8 cellular contexts compared by ENCODE assay signal in the genomic region with DNA sequence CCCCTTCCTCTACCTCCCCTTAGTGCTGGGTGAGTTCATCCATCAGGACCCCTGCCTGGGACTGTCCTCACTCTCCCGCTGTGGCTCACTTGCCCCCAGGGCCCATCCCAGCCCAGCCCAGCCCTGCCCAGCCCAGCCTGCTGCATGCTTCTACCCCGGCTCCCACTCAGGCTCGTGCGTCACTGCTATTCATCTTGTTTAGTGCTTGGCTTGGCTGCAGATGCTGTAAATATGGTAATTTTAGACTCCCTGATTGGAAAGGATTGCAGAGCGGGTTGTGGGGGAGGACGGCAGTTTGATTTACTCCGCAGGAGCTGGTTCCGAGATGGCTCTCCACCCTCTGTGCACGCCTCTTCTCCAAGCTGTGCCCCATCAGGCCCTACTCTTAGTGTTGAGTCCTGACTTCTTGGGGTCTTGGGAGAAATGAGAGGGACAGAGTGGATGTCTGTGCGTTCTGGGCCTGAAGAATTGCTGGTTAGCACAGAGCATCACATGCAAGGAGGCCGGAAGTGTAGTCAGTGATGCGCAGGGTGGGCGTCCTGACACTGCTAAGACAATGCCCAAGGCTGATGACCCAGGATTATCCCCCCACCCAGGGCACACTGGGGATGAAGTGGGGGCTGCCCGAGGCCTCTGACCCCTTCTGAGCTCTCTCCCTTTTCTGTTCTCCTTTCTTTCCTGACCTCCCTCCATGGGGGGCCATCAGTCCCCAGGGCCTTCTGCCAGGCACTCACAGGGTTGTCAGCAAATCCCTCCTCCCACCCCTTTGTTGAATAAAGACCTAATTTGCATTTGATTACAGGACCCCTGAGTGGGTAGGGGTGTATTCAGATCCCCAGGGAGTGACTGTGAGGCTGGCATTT.
DNase-seq lines count a peak whose midpoint lies in the region; ATAC-seq and TF ChIP-seq lines count a peak whose summit lies in the region.

No MANE protein-coding gene starts in this region.

- in situ Hi-C loops in gastrocnemius medialis (cut with MboI; ENCODE audit: low sequenced_read_pairs in 4 of 4), result loop anchor here in 3 of 4 donors (5.0 to 25.0 kb wide), 3 partner anchors 94 to 244 kb away; partner anchors contain the start of gene ZFP36L1 (in 3 of the 3)

- intact Hi-C loops in right cardiac atrium (cut with DNase I), result loop anchor here in 1 of 4 donors (5.0 to 10.0 kb wide), 2 partner anchors 74 to 246 kb away; partner anchors contain the start of gene ZFP36L1
- intact Hi-C loops in gastrocnemius medialis (cut with DNase I; ENCODE audit: low total_unique reads), result loop anchor here (1.0 to 5.0 kb wide), 3 partner anchors 171 to 301 kb away; no protein-coding TSS in a partner anchor

- peaks cover 40% of the 10 kb centered on the region for H3K4me1 ChIP-seq in right cardiac atrium (ENCODE audit: control insufficient read depth, insufficient read depth, low read length)
- peaks cover 69 to 97% of the 10 kb centered on the region in 2 donors for H3K4me1 ChIP-seq in gastrocnemius medialis

- H3K4me3 ChIP-seq in right cardiac atrium (ENCODE audit: low read length) (no peak overlapping the region), gastrocnemius medialis (peak overlapping the region in 2 of 4 donors; percentile 8 to 18)

- ATAC-seq in right cardiac atrium, result peak; percentile 92 to 93
- ATAC-seq in gastrocnemius medialis, result peak; percentile 36 to 52
- no peak for ATAC-seq in GM21528 (IDR thresholded peaks at IDR 0.05; ENCODE audit: low FRiP score, unreplicated experiment)
- ATAC-seq in GM18519 (IDR thresholded peaks at IDR 0.05; ENCODE audit: low FRiP score, unreplicated experiment), result no peak
- ATAC-seq in GM19351 (IDR thresholded peaks at IDR 0.05; ENCODE audit: unreplicated experiment), result no peak

- H3K27ac ChIP-seq in right cardiac atrium (ENCODE audit: low read length), result peak overlapping the region; percentile 98
- H3K27ac ChIP-seq in gastrocnemius medialis, result peak overlapping the region; percentile 93 to 99 (median 97)

- H3K36me3 ChIP-seq in gastrocnemius medialis, result no peaks in the 10 kb centered on the region

- TF ChIP-seq POLR2A in gastrocnemius medialis (IDR thresholded peaks at IDR 0.05), result peak; percentile 67 to 76

- TF ChIP-seq CTCF in gastrocnemius medialis (IDR thresholded peaks at IDR 0.05 in 4 of 5, conservative IDR thresholded peaks at IDR 0.05 in 1 of 5), result no peak

- 25% methylated on average over 14 of the region's 14 CpGs for WGBS in right cardiac atrium

- H3K27me3 ChIP-seq in right cardiac atrium (ENCODE audit: control insufficient read depth, insufficient read depth), result no peaks in the 10 kb centered on the region
- no peaks in the 10 kb centered on the region for H3K27me3 ChIP-seq in gastrocnemius medialis

- H3K9me3 ChIP-seq in right cardiac atrium (ENCODE audit: control insufficient read depth, low read length), result no peaks in the 10 kb centered on the region
- H3K9me3 ChIP-seq in gastrocnemius medialis, result no peaks in the 10 kb centered on the region

- DNase-seq in HCEC 1CT, result peak; percentile 98
- peak; percentile 100 for DNase-seq in amniotic epithelial cell (ENCODE audit: low read depth)
- DNase-seq in right cardiac atrium, result peak; percentile 93 to 96 (median 95)
- DNase-seq in gastrocnemius medialis, result peak; percentile 87 to 93
- DNase-seq in stimulated activated CD4-positive, alpha-beta T cell treated with anti-CD3 and anti-CD28 coated beads, Interleukin-2, amount 100 ng/mL, for 48 hours, result no peak

Comparison
In these comparisons a context has a peak if more than half of its experiments do, and no peak if none do; other contexts are left out.
1. DNase-seq: peak in HCEC 1CT (single experiment), amniotic epithelial cell (single experiment), right cardiac atrium (3 of 3) and gastrocnemius medialis (2 of 2); none in stimulated activated CD4-positive, alpha-beta T cell treated with anti-CD3 and anti-CD28 coated beads, Interleukin-2, amount 100 ng/mL, for 48 hours (0 of 2).
2. ATAC-seq: peak in right cardiac atrium (2 of 2) and gastrocnemius medialis (2 of 2); none in GM21528 (single experiment), GM18519 (single experiment) and GM19351 (single experiment).